ENCODE assay signal across 1 cellular context in genomic region chr4:8295471-8295870, GRCh38.
TF ChIP-seq lines count a peak whose summit lies in the region.

No MANE protein-coding gene starts in this region.

TF ChIP-seq in HepG2, 621 proteins besides CTCF, POLR2A, EP300 and RAD21:
- TF ChIP-seq ZNF770 (CRISPR knock-in tag; IDR thresholded peaks at IDR 0.05): no peak
- no peak for TF ChIP-seq ZNF713 (CRISPR knock-in tag; IDR thresholded peaks at IDR 0.05)
- no peak for TF ChIP-seq ZNF468 (CRISPR knock-in tag; IDR thresholded peaks at IDR 0.05)
- TF ChIP-seq ZNF20 (CRISPR knock-in tag; IDR thresholded peaks at IDR 0.05): no peak
- TF ChIP-seq KDM2A (CRISPR knock-in tag; IDR thresholded peaks at IDR 0.05; ENCODE audit: borderline replicate concordance, low read depth): no peak
- no peak for TF ChIP-seq TCF7L2 (IDR thresholded peaks at IDR 0.05; ENCODE audit: low read depth, low read length)
- no peak for TF ChIP-seq PCBP1 (IDR thresholded peaks at IDR 0.05; ENCODE audit: borderline replicate concordance, low read depth, low read length)
- TF ChIP-seq CBFB (CRISPR knock-in tag; IDR thresholded peaks at IDR 0.05): no peak
- no peak for TF ChIP-seq SNAPC4 (CRISPR knock-in tag; IDR thresholded peaks at IDR 0.05)
- no peak for TF ChIP-seq THAP8 (CRISPR knock-in tag; IDR thresholded peaks at IDR 0.05; ENCODE audit: borderline replicate concordance)
- TF ChIP-seq ZNF326 (CRISPR knock-in tag; IDR thresholded peaks at IDR 0.05; ENCODE audit: borderline replicate concordance): no peak
- no peak for TF ChIP-seq PBX3 (CRISPR knock-in tag; IDR thresholded peaks at IDR 0.05; ENCODE audit: borderline replicate concordance)
- TF ChIP-seq IKZF4 (CRISPR knock-in tag; IDR thresholded peaks at IDR 0.05; ENCODE audit: borderline replicate concordance, low read depth, not compliant biosample characterization): no peak
